16 cellular contexts compared by ENCODE assay signal in the genomic region with DNA sequence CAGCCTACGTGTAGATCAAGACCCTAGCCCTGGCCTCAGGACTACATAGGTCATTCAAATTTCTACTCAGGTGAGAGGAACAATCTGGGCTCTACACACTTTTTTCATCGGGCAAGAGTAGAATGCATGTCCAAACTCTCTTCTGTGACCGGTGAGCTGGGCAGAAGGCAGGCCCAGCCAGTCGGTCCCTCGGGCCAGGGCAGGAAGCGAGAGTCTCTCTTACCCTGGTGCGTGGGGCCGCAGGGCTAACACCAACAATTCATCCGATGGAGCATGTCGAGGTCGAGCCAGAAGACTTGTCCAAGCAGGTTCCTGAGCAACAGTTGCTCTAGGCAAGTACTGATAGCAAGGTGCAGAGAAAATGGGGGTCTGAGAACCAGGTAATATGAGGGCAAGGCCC.
DNase-seq lines count a peak whose midpoint lies in the region; ATAC-seq and TF ChIP-seq lines count a peak whose summit lies in the region.
"Had no signal": no experiment of that assay in that cellular context is flagged by ENCODE, and none has a peak within 500 bp of the region (broad histone marks: within the 10 kb centered on the region; RNA-seq: fewer than 3 reads in every experiment).

No MANE protein-coding gene starts in this region.

- no peaks in the 10 kb centered on the region for H3K9me3 ChIP-seq in mammary epithelial cell (replicated peaks; ENCODE audit: insufficient read depth, low read length)
- H3K9me3 ChIP-seq in breast epithelium: no peaks in the 10 kb centered on the region
- H3K9me3 ChIP-seq in esophagus muscularis mucosa: no peaks in the 10 kb centered on the region
- H3K9me3 ChIP-seq in thyroid gland: no peaks in the 10 kb centered on the region
- peaks cover 15% of the 10 kb centered on the region for H3K9me3 ChIP-seq in endodermal cell (ENCODE audit: control insufficient read depth, low read length)

- no peak overlapping the region for H3K4me3 Mint-ChIP-seq in endodermal cell
- H3K4me3 Mint-ChIP-seq: CD14-positive monocyte; CD4-positive, alpha-beta memory T cell; H9 had no signal

- peak overlapping the region; percentile 4 for H2AFZ ChIP-seq in mammary epithelial cell (ENCODE audit: low read depth, low read length)

- WGBS in mammary epithelial cell (ENCODE audit: low coverage, missing lambda C conversion rate): 41% methylated on average over 11 of the region's 11 CpGs
- 99% methylated on average over 10 of the region's 11 CpGs for WGBS in esophagus muscularis mucosa
- WGBS in thyroid gland, 2 donors: 36 to 63% methylated on average over 11 of the region's 11 CpGs
- WGBS in endodermal cell (ENCODE audit: insufficient coverage in 1 of 2, insufficient read length in 1 of 2), 2 experiments: 95 to 98% methylated on average over 11 of the region's 11 CpGs

- H3K9ac ChIP-seq in mammary epithelial cell (ENCODE audit: insufficient read depth, low read length): no peak overlapping the region
- no peak overlapping the region for H3K9ac ChIP-seq in endodermal cell (ENCODE audit: extremely low read depth, low read length, poor library complexity, severe bottlenecking)
- H3K9ac ChIP-seq: BLaER1 had no signal

- BruUV-seq in mammary epithelial cell (replicated peaks; lab: Mats Ljungman, UMichigan): no TSS peak

- CTCF ChIA-PET in mammary epithelial cell (lab: Charles Lee; ENCODE audit: low non-redundant PET): no interaction called here

- no peak for TF ChIP-seq EP300 in esophagus muscularis mucosa (IDR thresholded peaks at IDR 0.05)

- H4K20me1 ChIP-seq in mammary epithelial cell (ENCODE audit: insufficient read depth, low read length): no peaks in the 10 kb centered on the region
- H4K20me1 ChIP-seq: BLaER1 had no signal

- peaks cover 2% of the 10 kb centered on the region for H3K27me3 Mint-ChIP-seq in endodermal cell (ENCODE audit: insufficient read depth)
- H3K27me3 Mint-ChIP-seq: CD4-positive, alpha-beta memory T cell had no signal

- H3K9me3 Mint-ChIP-seq in endodermal cell: peaks cover 18% of the 10 kb centered on the region

- H3K27ac Mint-ChIP-seq in endodermal cell: no peak overlapping the region

- no peak for ATAC-seq in GM18519 (IDR thresholded peaks at IDR 0.05; ENCODE audit: low FRiP score, unreplicated experiment)
- ATAC-seq: A549 had no signal

- H3K79me2 ChIP-seq in mammary epithelial cell (ENCODE audit: insufficient read depth, low read length): no peaks in the 10 kb centered on the region

- H3K4me1 Mint-ChIP-seq in endodermal cell: peaks cover 9% of the 10 kb centered on the region
- H3K4me1 Mint-ChIP-seq: CD14-positive monocyte; CD4-positive, alpha-beta memory T cell; H9 had no signal

- in situ Hi-C loops in mammary epithelial cell (cut with MboI; ENCODE audit: low sequenced_read_pairs in 2 of 2): loop anchor here in 1 of 2 donors (25.0 kb wide), 2 partner anchors 390 to 490 kb away; a partner anchor contains a TSS

- intact Hi-C loops in mammary epithelial cell (cut with micrococcal nuclease): no loop called here
- intact Hi-C loops in breast epithelium (cut with DNase I; ENCODE audit: low total_unique reads): no loop called here
- intact Hi-C loops in esophagus muscularis mucosa (cut with DNase I): no loop called here
- intact Hi-C loops in thyroid gland (cut with DNase I): no loop called here

- TF ChIP-seq POLR2A in breast epithelium (IDR thresholded peaks at IDR 0.05) (no peak), esophagus muscularis mucosa (IDR thresholded peaks at IDR 0.05; ENCODE audit: low read depth) (no peak), thyroid gland (IDR thresholded peaks at IDR 0.05) (peak in 1 of 2 donors; percentile 20)

- H3K4me2 ChIP-seq in mammary epithelial cell (ENCODE audit: insufficient read depth, low read depth, low read length): no peak overlapping the region
- H3K4me2 ChIP-seq: A549, BLaER1 had no signal

- H3K27me3 ChIP-seq in mammary epithelial cell (ENCODE audit: insufficient read depth, low read length) (no peaks in the 10 kb centered on the region), breast epithelium (no peaks in the 10 kb centered on the region), esophagus muscularis mucosa (no peaks in the 10 kb centered on the region), thyroid gland (no peaks in the 10 kb centered on the region), endodermal cell (ENCODE audit: control insufficient read depth, insufficient read depth, low read length, poor library complexity, severe bottlenecking) (no peaks in the 10 kb centered on the region)
- H3K27me3 ChIP-seq: BLaER1 had no signal

- DNase-seq in mammary epithelial cell (no peak), breast epithelium (ENCODE audit: low spot score in 2 of 2) (no peak), esophagus muscularis mucosa (ENCODE audit: extremely low spot score) (peak; percentile 89), thyroid gland (peak; percentile 82), endodermal cell (no peak), DMS 273 (lab: John Stamatoyannopoulos, UW; ENCODE audit: unreplicated experiment) (no peak)
- DNase-seq: CD4-positive, alpha-beta memory T cell; DMS79 treated with DMSO at 0.1 percent for 48 hours; GF-D8; H9 had no signal

- H3K4me3 ChIP-seq in mammary epithelial cell (replicated peaks in 1 of 3; ENCODE audit: insufficient read depth in 1 of 3, low read depth in 2 of 3, low read length in 3 of 3) (no peak overlapping the region), breast epithelium (no peak overlapping the region), esophagus muscularis mucosa (no peak overlapping the region), thyroid gland (replicated peaks in 1 of 3) (no peak overlapping the region), endodermal cell (ENCODE audit: low read length) (no peak overlapping the region)
- H3K4me3 ChIP-seq: A549, BLaER1 had no signal

- TF ChIP-seq CTCF in mammary epithelial cell (conservative IDR thresholded peaks at IDR 0.05 in 1 of 2, IDR thresholded peaks at IDR 0.05 in 1 of 2; ENCODE audit: extremely low read depth in 1 of 2, insufficient read depth in 1 of 2, low read depth in 1 of 2, low read length in 2 of 2): no peak
- TF ChIP-seq CTCF in breast epithelium (IDR thresholded peaks at IDR 0.05): no peak
- no peak for TF ChIP-seq CTCF in esophagus muscularis mucosa (IDR thresholded peaks at IDR 0.05)
- no peak for TF ChIP-seq CTCF in thyroid gland (IDR thresholded peaks at IDR 0.05)
- no peak for TF ChIP-seq CTCF in endodermal cell (conservative IDR thresholded peaks at IDR 0.05)

- dilution Hi-C loops in mammary epithelial cell (cut with HindIII; ENCODE audit: low sequenced_read_pairs): no loop called here

- H3K36me3 ChIP-seq in mammary epithelial cell (ENCODE audit: insufficient read depth, low read length) (no peaks in the 10 kb centered on the region), breast epithelium (no peaks in the 10 kb centered on the region), esophagus muscularis mucosa (peaks cover 0 to 9% (median 0%) of the 10 kb centered on the region in 4 donors), thyroid gland (no peaks in the 10 kb centered on the region), endodermal cell (ENCODE audit: control insufficient read depth, insufficient read depth, low read length) (no peaks in the 10 kb centered on the region)

- H3K27ac ChIP-seq in mammary epithelial cell (ENCODE audit: insufficient read depth, low read depth, low read length) (no peak overlapping the region), breast epithelium (no peak overlapping the region), cingulate gyrus (ENCODE audit: low read depth, low read length) (peak overlapping the region; percentile 73), esophagus muscularis mucosa (replicated peaks in 1 of 4) (no peak overlapping the region), thyroid gland (peak overlapping the region; percentile 83 to 90 (median 85)), endodermal cell (ENCODE audit: low read depth, low read length) (no peak overlapping the region)
- H3K27ac ChIP-seq: 22Rv1, A549, BLaER1 had no signal

- no peaks in the 10 kb centered on the region for H3K4me1 ChIP-seq in mammary epithelial cell (ENCODE audit: insufficient read depth, low read length)
- no peaks in the 10 kb centered on the region for H3K4me1 ChIP-seq in breast epithelium
- peaks cover 8 to 13% (median 10%) of the 10 kb centered on the region in 4 donors for H3K4me1 ChIP-seq in esophagus muscularis mucosa
- H3K4me1 ChIP-seq in thyroid gland: peaks cover 36 to 55% of the 10 kb centered on the region in 2 donors
- H3K4me1 ChIP-seq in endodermal cell (ENCODE audit: control insufficient read depth, insufficient read depth, low read length): no peaks in the 10 kb centered on the region
- H3K4me1 ChIP-seq: A549, BLaER1 had no signal

- H3K36me3 Mint-ChIP-seq in endodermal cell (ENCODE audit: low read depth): peaks cover 30% of the 10 kb centered on the region
- H3K36me3 Mint-ChIP-seq: CD14-positive monocyte had no signal

Comparison
In these comparisons a context has a peak if more than half of its experiments do, and no peak if none do; other contexts are left out.
1. DNase-seq: peak in esophagus muscularis mucosa (single experiment) and thyroid gland (2 of 2); none in mammary epithelial cell (single experiment), breast epithelium (0 of 2), endodermal cell (single experiment) and DMS 273 (single experiment).
2. H3K27ac ChIP-seq: peak in cingulate gyrus (single experiment) and thyroid gland (3 of 3); none in mammary epithelial cell (single experiment), breast epithelium (0 of 2), esophagus muscularis mucosa (0 of 4) and endodermal cell (single experiment).